Comparison of ENCODE assay signal across 20 cellular contexts in genomic region chr16:242281-242680, GRCh38. TPM values are rescaled to one million over a fixed set of nuclear protein-coding genes. Genes with fewer than 3 reads are reported as not detected.
A peak's percentile ranks its signal among the peaks of the same experiment; 100 is the strongest.
DNase-seq lines count a peak whose midpoint lies in the region; ATAC-seq and TF ChIP-seq lines count a peak whose summit lies in the region.
"Had no signal": no experiment of that assay in that cellular context is flagged by ENCODE, and none has a peak within 500 bp of the region (broad histone marks: within the 10 kb centered on the region; RNA-seq: fewer than 3 reads in every experiment).

No MANE protein-coding gene starts in this region.

- CTCF ChIA-PET in WTC11 (lab: Charles Lee), result interaction anchor here (1.2 kb wide), 1 partner anchor 120 kb away, joined by 3 read pairs; no protein-coding TSS in a partner anchor

- H3K4me3 ChIP-seq in heart left ventricle, result no peak overlapping the region
- H3K4me3 ChIP-seq in muscle layer of duodenum (ENCODE audit: low read depth in 1 of 2, low read length in 2 of 2), result no peak overlapping the region
- no peak overlapping the region for H3K4me3 ChIP-seq in thyroid gland (replicated peaks in 1 of 3)
- H3K4me3 ChIP-seq: GM12878, HAP-1 had no signal

- no peaks in the 10 kb centered on the region for H3K27me3 Mint-ChIP-seq in WTC11 (ENCODE audit: low read depth)
- no peaks in the 10 kb centered on the region for H3K27me3 Mint-ChIP-seq in activated naive CD8-positive, alpha-beta T cell treated with anti-CD3 and anti-CD28 coated beads for 36 hours

- peak overlapping the region; percentile 60 for H3K27ac Mint-ChIP-seq in WTC11
- no peak overlapping the region for H3K27ac Mint-ChIP-seq in activated naive CD8-positive, alpha-beta T cell treated with anti-CD3 and anti-CD28 coated beads for 36 hours

- H3K4me1 Mint-ChIP-seq in WTC11, result no peaks in the 10 kb centered on the region
- H3K4me1 Mint-ChIP-seq in activated naive CD8-positive, alpha-beta T cell treated with anti-CD3 and anti-CD28 coated beads for 36 hours, result peaks cover 26% of the 10 kb centered on the region

- no peak for TF ChIP-seq CTCF in heart left ventricle (IDR thresholded peaks at IDR 0.05)
- TF ChIP-seq CTCF in WTC11 (IDR thresholded peaks at IDR 0.05), result no peak
- TF ChIP-seq CTCF in thyroid gland (IDR thresholded peaks at IDR 0.05), result no peak

- H3K4me1 ChIP-seq in heart left ventricle (peaks cover 0 to 48% (median 25%) of the 10 kb centered on the region in 12 donors), muscle layer of duodenum (ENCODE audit: control insufficient read depth in 1 of 2, insufficient read depth in 2 of 2, low read length in 2 of 2) (peaks cover 6 to 12% of the 10 kb centered on the region in 2 donors), thyroid gland (peaks cover 16 to 24% of the 10 kb centered on the region in 2 donors)
- H3K4me1 ChIP-seq: HAP-1 had no signal

- POLR2A ChIA-PET in WTC11 (lab: Charles Lee), result interaction anchor here (0.7 kb wide), 1 partner anchor 116 kb away, joined by 4 read pairs; no protein-coding TSS in a partner anchor

- H3K27ac ChIP-seq in heart left ventricle (peak overlapping the region in 11 of 12 donors; percentile 15 to 71 (median 48)), muscle layer of duodenum (ENCODE audit: low read length) (peak overlapping the region; percentile 3), thyroid gland (peak overlapping the region in 2 of 3 donors; percentile 15 to 50)
- H3K27ac ChIP-seq: C4-2B had no signal

- no peak for ATAC-seq in heart left ventricle
- no peak for ATAC-seq in WTC11
- ATAC-seq in HG02610 (IDR thresholded peaks at IDR 0.05; ENCODE audit: unreplicated experiment), result no peak
- ATAC-seq: GM12878 had no signal

- peaks cover 3% of the 10 kb centered on the region for H3K36me3 Mint-ChIP-seq in WTC11
- peaks cover 4% of the 10 kb centered on the region for H3K36me3 Mint-ChIP-seq in activated naive CD8-positive, alpha-beta T cell treated with anti-CD3 and anti-CD28 coated beads for 36 hours

- intact Hi-C loops in heart left ventricle (cut with DNase I), result loop anchor here in 1 of 10 donors (10.0 kb wide), 1 partner anchor 103 kb away; no protein-coding TSS in a partner anchor
- intact Hi-C loops in cardiac septum (cut with DNase I), result no loop called here
- intact Hi-C loops in thyroid gland (cut with DNase I), result no loop called here

- H3K36me3 ChIP-seq in heart left ventricle, result peaks cover 0 to 4% (median 0%) of the 10 kb centered on the region in 9 donors
- H3K36me3 ChIP-seq in muscle layer of duodenum (ENCODE audit: control insufficient read depth in 1 of 2, insufficient read depth in 2 of 2, low read length in 2 of 2), result no peaks in the 10 kb centered on the region
- no peaks in the 10 kb centered on the region for H3K36me3 ChIP-seq in thyroid gland
- H3K36me3 ChIP-seq: HAP-1 had no signal

- no peak overlapping the region for H3K4me3 Mint-ChIP-seq in WTC11
- no peak overlapping the region for H3K4me3 Mint-ChIP-seq in activated naive CD8-positive, alpha-beta T cell treated with anti-CD3 and anti-CD28 coated beads for 36 hours

- DNase-seq in heart left ventricle, result peak in 1 of 5 donors; percentile 12
- no peak for DNase-seq in cardiac septum (ENCODE audit: low spot score)
- no peak for DNase-seq in WTC11 (ENCODE audit: low spot score)
- no peak for DNase-seq in thyroid gland
- no peak for DNase-seq in activated naive CD8-positive, alpha-beta T cell treated with anti-CD3 and anti-CD28 coated beads for 36 hours
- no peak for DNase-seq in islet precursor cell
- DNase-seq: 8988T; COR-L47; Karpas-422; NCI-H1436; NCI-H2081; NCI-H526; NK-92 treated with Interleukin-12 subunit alpha and Interleukin-12 subunit beta, amount 100 ng/mL, for 24 hours; OCI-M1 had no signal

- H3K9me3 Mint-ChIP-seq in WTC11, result no peaks in the 10 kb centered on the region
- no peaks in the 10 kb centered on the region for H3K9me3 Mint-ChIP-seq in activated naive CD8-positive, alpha-beta T cell treated with anti-CD3 and anti-CD28 coated beads for 36 hours

- TF ChIP-seq POLR2A in heart left ventricle (IDR thresholded peaks at IDR 0.05) (no peak), thyroid gland (IDR thresholded peaks at IDR 0.05) (no peak)

- H3K27me3 ChIP-seq in heart left ventricle (no peaks in the 10 kb centered on the region), muscle layer of duodenum (ENCODE audit: low read depth, low read length) (no peaks in the 10 kb centered on the region), thyroid gland (no peaks in the 10 kb centered on the region)

- WGBS in heart left ventricle, 4 donors, result 84 to 89% (median 88%) methylated on average over 10 of the region's 10 CpGs
- WGBS in thyroid gland, 2 donors, result 89 to 93% methylated on average over 10 of the region's 10 CpGs

- H3K9me3 ChIP-seq in heart left ventricle, result no peaks in the 10 kb centered on the region
- no peaks in the 10 kb centered on the region for H3K9me3 ChIP-seq in muscle layer of duodenum (ENCODE audit: control insufficient read depth in 1 of 2, low read length in 2 of 2)
- no peaks in the 10 kb centered on the region for H3K9me3 ChIP-seq in thyroid gland
- H3K9me3 ChIP-seq: HAP-1 had no signal

TF ChIP-seq in WTC11, 78 proteins besides CTCF, POLR2A, EP300 and RAD21 (continues in another document):
- TF ChIP-seq ZNF512 (CRISPR knock-in tag; IDR thresholded peaks at IDR 0.05; ENCODE audit: borderline replicate concordance) (no peak), FOXJ3 (CRISPR knock-in tag; IDR thresholded peaks at IDR 0.05; ENCODE audit: borderline replicate concordance) (no peak), E2F1 (CRISPR knock-in tag; IDR thresholded peaks at IDR 0.05) (no peak), RORB (CRISPR knock-in tag; IDR thresholded peaks at IDR 0.05) (no peak), USF1 (CRISPR knock-in tag; IDR thresholded peaks at IDR 0.05) (no peak), NR2C2 (CRISPR knock-in tag; IDR thresholded peaks at IDR 0.05) (no peak), ZNF317 (CRISPR knock-in tag; IDR thresholded peaks at IDR 0.05; ENCODE audit: borderline replicate concordance, low read depth) (no peak)

RNA-seq across cellular contexts. Expression of gene FAM234A, which starts 7.7 kb away (rescaled TPM):
- total RNA-seq in heart left ventricle (100 to 1,000 TPM; 132 to 201 (median 148) TPM), cardiac septum (137 TPM), WTC11 (2021) (115 to 140 TPM (median 137 TPM) in 3 replicates), thyroid gland (100 to 1,000 TPM in 2 of 4 donors, 10 to 100 TPM in 2; 35.3 to 140 (median 107) TPM)
- polyA plus RNA-seq in heart left ventricle, result 100 to 1,000 TPM; 110 to 124 TPM
- 10 to 100 TPM; 20.9 to 24.1 TPM for total RNA-seq in activated naive CD8-positive, alpha-beta T cell treated with anti-CD3 and anti-CD28 coated beads for 36 hours

RNA-seq across cellular contexts. Expression of gene LUC7L, which starts 13.0 kb away (rescaled TPM):
- total RNA-seq in heart left ventricle, result 10 to 100 TPM; 12.5 to 26.8 (median 19.4) TPM
- 10 to 100 TPM; 17.7 to 47.5 TPM for polyA plus RNA-seq in heart left ventricle
- 30.9 TPM for total RNA-seq in cardiac septum
- 111 to 135 TPM (median 130 TPM) in 3 replicates for total RNA-seq in WTC11 (2021)
- 100 to 1,000 TPM in 3 of 4 donors, 10 to 100 TPM in 1; 96.6 to 218 (median 149) TPM for total RNA-seq in thyroid gland
- 10 to 100 TPM; 61.9 to 65.3 TPM for total RNA-seq in activated naive CD8-positive, alpha-beta T cell treated with anti-CD3 and anti-CD28 coated beads for 36 hours

RNA-seq across cellular contexts. Expression of gene RGS11, which starts 33.5 kb away (rescaled TPM):
- total RNA-seq in heart left ventricle (10 to 100 TPM in 5 of 9 donors, 1 to 10 TPM in 4; 4.9 to 19.5 (median 11.8) TPM), cardiac septum (31.4 TPM), WTC11 (2021) (1.8 to 2.7 TPM (median 2.3 TPM) in 3 replicates), thyroid gland (1 to 10 TPM in 3 of 4 donors, under 1 TPM in 1; 0.73 to 5.9 (median 3.0) TPM)
- 10 to 100 TPM in 1 of 2 donors, 1 to 10 TPM in 1; 1.1 to 12.1 TPM for polyA plus RNA-seq in heart left ventricle
- total RNA-seq in activated naive CD8-positive, alpha-beta T cell treated with anti-CD3 and anti-CD28 coated beads for 36 hours, result not detected
- total RNA-seq: GM12878 had no signal

RNA-seq across cellular contexts. Expression of gene ARHGDIG, which starts 38.1 kb away (rescaled TPM):
- total RNA-seq in heart left ventricle (10 to 100 TPM in 3 of 9 donors, 1 to 10 TPM in 6; 5.5 to 19.2 (median 8.2) TPM), cardiac septum (2.8 TPM), WTC11 (2021) (3.4 to 4.0 TPM (median 3.5 TPM) in 3 replicates), thyroid gland (not detected)
- 10 to 100 TPM in 1 of 2 donors, under 1 TPM in 1; 0.26 to 11.4 TPM for polyA plus RNA-seq in heart left ventricle
- not detected for total RNA-seq in activated naive CD8-positive, alpha-beta T cell treated with anti-CD3 and anti-CD28 coated beads for 36 hours
- total RNA-seq: GM12878 had no signal
- polyA plus RNA-seq: GM12878 had no signal

RNA-seq across cellular contexts. Expression of gene PDIA2, which starts 40.7 kb away (rescaled TPM):
- 1 to 10 TPM in 8 of 9 donors, under 1 TPM in 1; 0.98 to 9.3 (median 5.1) TPM for total RNA-seq in heart left ventricle
- 1 to 10 TPM in 1 of 2 donors, under 1 TPM in 1; 0.17 to 1.7 TPM for polyA plus RNA-seq in heart left ventricle
- 0.81 TPM for total RNA-seq in cardiac septum
- total RNA-seq in WTC11 (2021), result 1.9 to 2.4 TPM (median 2.3 TPM) in 3 replicates
- under 1 TPM in 1 of 4 donors, not detected in 3; 0.81 TPM for total RNA-seq in thyroid gland
- total RNA-seq in activated naive CD8-positive, alpha-beta T cell treated with anti-CD3 and anti-CD28 coated beads for 36 hours, result not detected
- total RNA-seq: G401 had no signal
